30 cellular contexts compared by ENCODE assay signal in genomic region chr1:49817681-49818080, GRCh38.
"Had no signal": no experiment of that assay in that cellular context is flagged by ENCODE, and none has a peak within 500 bp of the region (broad histone marks: within the 10 kb centered on the region; RNA-seq: fewer than 3 reads in every experiment).

No MANE protein-coding gene starts in this region.

- H3K4me1 ChIP-seq: adrenal gland, ascending aorta, body of pancreas, breast epithelium had no signal

- H3K27ac ChIP-seq: adrenal gland, ascending aorta, body of pancreas, brain microvascular endothelial cell, breast epithelium, cardiac muscle cell had no signal

- H3K36me3 ChIP-seq: adrenal gland, ascending aorta, brain microvascular endothelial cell, breast epithelium, cardiac muscle cell had no signal

- H3K9me3 ChIP-seq: adrenal gland, ascending aorta, body of pancreas, breast epithelium had no signal

- DNase-seq: activated effector memory CD4-positive, alpha-beta T cell treated with anti-CD3 and anti-CD28 coated beads, Interleukin-2, amount 50 U/mL, for 16 hours; activated effector memory CD4-positive, alpha-beta T cell treated with Interleukin-2 at 50 U/mL for 16 hours; activated gamma-delta T cell; activated gamma-delta T cell treated with Interleukin-2 at 50 U/mL for 16 hours; activated naive CD4-positive, alpha-beta T cell; activated naive CD4-positive, alpha-beta T cell treated with anti-CD3 and anti-CD28 coated beads for 36 hours; activated naive CD4-positive, alpha-beta T cell treated with anti-CD3 and anti-CD28 coated beads, Interleukin-2, amount 10 ng/mL, durations not matched to agents 7 days and 5 days; activated naive CD4-positive, alpha-beta T cell treated with anti-CD3 and anti-CD28 coated beads, Interleukin-2, amount 50 U/mL, for 16 hours; activated naive CD4-positive, alpha-beta T cell treated with Interleukin-2 at 50 U/mL for 16 hours; activated naive CD8-positive, alpha-beta T cell treated with anti-CD3 and anti-CD28 coated beads for 36 hours; activated naive CD8-positive, alpha-beta T cell treated with anti-CD3 and anti-CD28 coated beads, Interleukin-2, amount 10 ng/mL, durations not matched to agents 7 days and 5 days; activated naive CD8-positive, alpha-beta T cell treated with anti-CD3 and anti-CD28 coated beads, Interleukin-2, amount 50 U/mL, for 24 hours; activated T-cell treated with anti-CD3 and anti-CD28 coated beads, Interleukin-2, amount 50 U/mL, for 4 hours; activated T-cell treated with anti-CD3 and anti-CD28 coated beads, Interleukin-2, amount 50 U/mL, for 48 hours; activated T-cell treated with anti-CD3 and anti-CD28 coated beads, Interleukin-2, amount 50 U/mL, for 72 hours; adrenal gland; amniotic stem cell; amygdala; anterior cingulate cortex; aorta; body of pancreas; brain microvascular endothelial cell; caudate nucleus; central memory CD4-positive, alpha-beta T cell; cerebellar nuclear complex had no signal

- H3K27me3 ChIP-seq: ascending aorta, body of pancreas, brain microvascular endothelial cell, breast epithelium, cardiac muscle cell had no signal

- ATAC-seq: activated naive CD4-positive, alpha-beta T cell treated with anti-CD3 and anti-CD28 coated beads, Interleukin-2, amount 50 U/mL, for 72 hours; activated naive CD8-positive, alpha-beta T cell treated with anti-CD3 and anti-CD28 coated beads, Interleukin-2, amount 50 U/mL, for 24 hours; activated T-cell treated with anti-CD3 and anti-CD28 coated beads, Interleukin-2, amount 50 U/mL, for 4 hours; activated T-cell treated with anti-CD3 and anti-CD28 coated beads, Interleukin-2, amount 50 U/mL, for 72 hours; activated T-helper 17 cell treated with anti-CD3 and anti-CD28 coated beads, Interleukin-2, amount 50 U/mL, for 72 hours; body of pancreas had no signal

- H3K4me3 ChIP-seq: adrenal gland, ascending aorta, body of pancreas, breast epithelium, cardiac muscle cell had no signal
